ENCODE assay signal across 18 cellular contexts in the genomic region with DNA sequence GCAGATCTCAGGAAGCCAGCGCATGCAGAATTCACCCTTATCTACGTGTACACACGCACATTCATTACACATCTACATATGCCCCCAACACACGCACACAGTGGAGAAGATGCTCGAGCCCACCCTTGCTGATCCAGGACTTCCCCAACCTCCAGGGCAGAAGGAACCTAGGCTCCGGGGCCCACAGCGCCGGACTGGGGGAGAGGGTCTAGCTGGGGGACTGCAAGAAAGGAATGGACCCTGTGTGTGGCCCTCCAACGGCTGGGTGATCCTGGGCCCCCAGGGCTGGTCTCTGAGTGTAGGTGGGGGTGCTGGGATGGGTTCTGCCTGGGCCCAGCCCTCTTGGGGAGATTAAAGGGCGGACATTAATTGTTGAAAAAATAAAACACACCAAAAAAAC.
"Had no signal": no experiment of that assay in that cellular context is flagged by ENCODE, and none has a peak within 500 bp of the region (broad histone marks: within the 10 kb centered on the region; RNA-seq: fewer than 3 reads in every experiment).

No MANE protein-coding gene starts in this region.

- H3K4me3 ChIP-seq: ascending aorta, body of pancreas had no signal

- H3K4me1 ChIP-seq: ascending aorta, body of pancreas had no signal

- ATAC-seq: activated CD4-positive, alpha-beta T cell treated with anti-CD3 and anti-CD28 coated beads for 36 hours; activated naive CD4-positive, alpha-beta T cell treated with anti-CD3 and anti-CD28 coated beads, Interleukin-2, amount 50 U/mL, for 72 hours; activated naive CD8-positive, alpha-beta T cell treated with anti-CD3 and anti-CD28 coated beads, Interleukin-2, amount 50 U/mL, for 24 hours; body of pancreas had no signal

- H3K27ac ChIP-seq: ascending aorta, body of pancreas had no signal

- H3K36me3 ChIP-seq: ascending aorta had no signal

- H3K27me3 ChIP-seq: ascending aorta, body of pancreas had no signal

- DNase-seq: activated B cell treated with CpG ODN at 0.5 μM for 24 hours; activated CD4-positive, alpha-beta T cell treated with anti-CD3 and anti-CD28 coated beads for 36 hours; activated CD4-positive, alpha-beta T cell treated with anti-CD3 and anti-CD28 coated beads, Interleukin-2, amount 50 U/mL, for 1 hour; activated naive CD4-positive, alpha-beta T cell treated with Interleukin-2 at 50 U/mL for 16 hours; activated naive CD8-positive, alpha-beta T cell treated with anti-CD3 and anti-CD28 coated beads, Interleukin-2, amount 50 U/mL, for 24 hours; activated T-cell treated with anti-CD3 and anti-CD28 coated beads, Interleukin-2, amount 50 U/mL, for 1 hour; amniotic stem cell; MM.1S; NCI-H1105 treated with DMSO at 0.1 percent for 48 hours; NCI-H1436 treated with DMSO at 0.1 percent for 48 hours; NCI-H187; NCI-H2081; NCI-H510A treated with DMSO at 0.1 percent for 48 hours; NCI-H69; SHP77 treated with DMSO at 0.1 percent for 48 hours had no signal
